9 cellular contexts compared by ENCODE assay signal in the genomic region with DNA sequence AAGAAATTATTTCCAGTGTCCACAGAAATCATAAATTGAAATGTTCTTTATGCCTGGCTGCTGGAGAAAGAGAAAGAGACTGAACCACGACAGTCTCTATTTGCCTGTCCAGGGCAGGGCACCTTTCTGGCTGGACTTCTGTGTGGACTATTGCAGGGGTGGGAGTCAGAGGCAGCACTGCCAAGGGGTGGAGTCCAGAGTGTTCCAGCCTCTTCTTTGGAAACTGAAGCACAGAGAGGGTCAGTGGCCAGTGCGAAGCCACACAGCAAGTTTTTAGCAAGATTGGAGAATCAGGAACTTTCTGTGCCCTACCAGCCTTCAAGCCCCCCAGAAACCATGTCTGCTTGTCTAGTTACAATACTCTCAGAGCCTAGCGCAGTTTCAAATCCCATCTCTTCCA. TPM values are rescaled to one million over a fixed set of nuclear protein-coding genes. Genes with fewer than 3 reads are reported as not detected.
"Had no signal": no experiment of that assay in that cellular context is flagged by ENCODE, and none has a peak within 500 bp of the region (broad histone marks: within the 10 kb centered on the region; RNA-seq: fewer than 3 reads in every experiment).

No MANE protein-coding gene starts in this region.

- H3K9me3 ChIP-seq: HAP-1 had no signal

- DNase-seq: GM23248, GOT3, H7, HFFc6, KG1 had no signal

- H3K36me3 ChIP-seq: HAP-1 had no signal

- H3K36me3 Mint-ChIP-seq: IgD-negative memory B cell had no signal

- H3K4me3 ChIP-seq: GM23248, HAP-1 had no signal

- H3K27ac ChIP-seq: GM23248 had no signal

- H3K9ac ChIP-seq: GM23248 had no signal

- H3K27ac Mint-ChIP-seq: HFFc6, IgD-negative memory B cell had no signal

- H2AFZ ChIP-seq: GM23248 had no signal

- H3K4me1 ChIP-seq: HAP-1 had no signal

- H3K9me3 Mint-ChIP-seq: HFFc6, IgD-negative memory B cell had no signal

- H3K4me3 Mint-ChIP-seq: HFFc6, IgD-negative memory B cell had no signal

RNA-seq across cellular contexts. Expression of gene KCNG4, which starts 15.3 kb away (rescaled TPM):
- total RNA-seq: GM23248, H4, H7, HFFc6, HT-29 had no signal
- polyA plus RNA-seq: GM23248, IgD-negative memory B cell had no signal

RNA-seq across cellular contexts. Expression of gene ADAD2, which starts 33.6 kb away (rescaled TPM):
- total RNA-seq: GM23248, H4, H7, HFFc6, HT-29 had no signal
- polyA plus RNA-seq: GM23248, IgD-negative memory B cell had no signal
